ENCODE assay signal across 1 cellular context in genomic region chr6:133447924-133448323, GRCh38.
TF ChIP-seq lines count a peak whose summit lies in the region.

No MANE protein-coding gene starts in this region.

TF ChIP-seq in H1, 55 proteins besides CTCF, POLR2A, EP300 and RAD21 (continued from another document):
- TF ChIP-seq SIN3A (conservative IDR thresholded peaks at IDR 0.05 in 1 of 2, IDR thresholded peaks at IDR 0.05 in 1 of 2; ENCODE audit: low read depth in 1 of 2, low read length in 2 of 2) (no peak), BACH1 (IDR thresholded peaks at IDR 0.05; ENCODE audit: low read length) (no peak)
